Comparison of ENCODE assay signal across 2 cellular contexts in genomic region chr18:4335386-4335785, GRCh38.
TF ChIP-seq lines count a peak whose summit lies in the region.

No MANE protein-coding gene starts in this region.

TF ChIP-seq in GM23338, 12 proteins besides CTCF, POLR2A, EP300 and RAD21:
- TF ChIP-seq STAT1 (IDR thresholded peaks at IDR 0.05; ENCODE audit: unreplicated experiment) = no peak
- TF ChIP-seq NANOG (IDR thresholded peaks at IDR 0.05; ENCODE audit: borderline replicate concordance) = peak; percentile 42; the same call in 1 of the 2 replicates

TF ChIP-seq in H1, 55 proteins besides CTCF, POLR2A, EP300 and RAD21:
- TF ChIP-seq RXRA (IDR thresholded peaks at IDR 0.05; ENCODE audit: insufficient read depth, low read depth, low read length) = no peak
- no peak for TF ChIP-seq KDM4A (IDR thresholded peaks at IDR 0.05; ENCODE audit: low read depth, low read length, severe bottlenecking)
- TF ChIP-seq TAF1 (IDR thresholded peaks at IDR 0.05; ENCODE audit: low read depth, low read length) = no peak
- TF ChIP-seq SP2 (IDR thresholded peaks at IDR 0.05; ENCODE audit: low read length) = no peak
- no peak for TF ChIP-seq EZH2 (IDR thresholded peaks at IDR 0.05; ENCODE audit: low read depth, low read length, severe bottlenecking)
- TF ChIP-seq TBP (IDR thresholded peaks at IDR 0.05; ENCODE audit: low read depth, low read length) = no peak
- no peak for TF ChIP-seq SP1 (IDR thresholded peaks at IDR 0.05; ENCODE audit: low read depth, low read length)
- TF ChIP-seq ASH2L (IDR thresholded peaks at IDR 0.05; ENCODE audit: low read length) = no peak
- TF ChIP-seq POLR2AphosphoS5 (IDR thresholded peaks at IDR 0.05; ENCODE audit: low read depth, low read length) = no peak
- no peak for TF ChIP-seq POU5F1 (IDR thresholded peaks at IDR 0.05; ENCODE audit: low read depth, low read length)
- no peak for TF ChIP-seq BCL11A (IDR thresholded peaks at IDR 0.05; ENCODE audit: low read depth in 2 of 2, low read length in 2 of 2)
- TF ChIP-seq CREB1 (IDR thresholded peaks at IDR 0.05) = no peak
- no peak for TF ChIP-seq CHD2 (IDR thresholded peaks at IDR 0.05; ENCODE audit: low read length)
